In genomic region chr6:13328076-13328874, GRCh38 we compare ENCODE assay signal across 8 cellular contexts. TPM values are rescaled to one million over a fixed set of nuclear protein-coding genes. Genes with fewer than 3 reads are reported as not detected.
DNase-seq lines count a peak whose midpoint lies in the region; ATAC-seq and TF ChIP-seq lines count a peak whose summit lies in the region.

Gene TBC1D7 (minus strand): TSS chr6:13328537. CDS start chr6:13326898, 1,639 bp downstream.

- CTCF ChIA-PET in activated CD4-positive, alpha-beta memory T cell treated with anti-CD3 and anti-CD28 coated beads for 36 hours (lab: Charles Lee): interaction anchor here (0.9 to 5.7 kb wide), 16 partner anchors 10 to 417 kb away, joined by 3 to 54 read pairs (median 3); partner anchors contain the start of genes NOL7 and SIRT5

- no peaks in the 10 kb centered on the region for H3K9me3 Mint-ChIP-seq in CD4-positive, CD25-positive, alpha-beta regulatory T cell
- H3K9me3 Mint-ChIP-seq in activated CD4-positive, alpha-beta memory T cell treated with anti-CD3 and anti-CD28 coated beads for 36 hours: no peaks in the 10 kb centered on the region

- peak; percentile 86 to 88 for ATAC-seq in CD4-positive, CD25-positive, alpha-beta regulatory T cell (ENCODE audit: low read depth in 2 of 2)
- ATAC-seq in GM19397 (IDR thresholded peaks at IDR 0.05; ENCODE audit: unreplicated experiment) (peak; percentile 96), HG03565 (IDR thresholded peaks at IDR 0.05; ENCODE audit: unreplicated experiment) (peak; percentile 76)

- POLR2A ChIA-PET in activated CD4-positive, alpha-beta memory T cell treated with anti-CD3 and anti-CD28 coated beads for 36 hours (lab: Charles Lee): interaction anchor here (0.6 to 3.9 kb wide), 12 partner anchors 11 to 287 kb away, joined by 3 to 39 read pairs (median 5); partner anchors contain the start of genes NOL7 and SIRT5

- peaks cover 15 to 38% (median 24%) of the 10 kb centered on the region in 4 donors for H3K4me1 Mint-ChIP-seq in CD4-positive, CD25-positive, alpha-beta regulatory T cell
- peaks cover 20% of the 10 kb centered on the region for H3K4me1 Mint-ChIP-seq in activated CD4-positive, alpha-beta memory T cell treated with anti-CD3 and anti-CD28 coated beads for 36 hours (ENCODE audit: low read depth)

- H3K4me1 ChIP-seq in CD4-positive, CD25-positive, alpha-beta regulatory T cell (ENCODE audit: control insufficient read depth, insufficient read depth, low read length, poor library complexity, severe bottlenecking): peaks cover 19% of the 10 kb centered on the region

- no peaks in the 10 kb centered on the region for H3K27me3 ChIP-seq in CD4-positive, CD25-positive, alpha-beta regulatory T cell (ENCODE audit: control insufficient read depth, insufficient read depth, low read length)
- H3K27me3 ChIP-seq in dorsolateral prefrontal cortex: no peaks in the 10 kb centered on the region

- TF ChIP-seq POLR2A in lower leg skin (IDR thresholded peaks at IDR 0.05): peak in 1 of 2 donors; percentile 42

- no peaks in the 10 kb centered on the region for H3K9me3 ChIP-seq in CD4-positive, CD25-positive, alpha-beta regulatory T cell (ENCODE audit: control insufficient read depth in 2 of 2, low read length in 2 of 2)

- peak within 1 kb of the TSS; percentile 95 to 98 (median 96) for H3K4me3 Mint-ChIP-seq in CD4-positive, CD25-positive, alpha-beta regulatory T cell
- H3K4me3 Mint-ChIP-seq in activated CD4-positive, alpha-beta memory T cell treated with anti-CD3 and anti-CD28 coated beads for 36 hours: peak within 1 kb of the TSS; percentile 90

- H3K27me3 Mint-ChIP-seq in CD4-positive, CD25-positive, alpha-beta regulatory T cell: peaks cover 4% of the 10 kb centered on the region
- H3K27me3 Mint-ChIP-seq in activated CD4-positive, alpha-beta memory T cell treated with anti-CD3 and anti-CD28 coated beads for 36 hours: no peaks in the 10 kb centered on the region

- H3K27ac Mint-ChIP-seq in CD4-positive, CD25-positive, alpha-beta regulatory T cell: peak within 1 kb of the TSS; percentile 96 to 98 (median 97)
- peak within 1 kb of the TSS; percentile 90 for H3K27ac Mint-ChIP-seq in activated CD4-positive, alpha-beta memory T cell treated with anti-CD3 and anti-CD28 coated beads for 36 hours

- intact Hi-C loops in activated CD4-positive, alpha-beta memory T cell treated with anti-CD3 and anti-CD28 coated beads for 36 hours (cut with micrococcal nuclease): loop anchor here (1.0 to 5.0 kb wide), 5 partner anchors 25 to 417 kb away; no protein-coding TSS in a partner anchor
- intact Hi-C loops in dorsolateral prefrontal cortex (cut with DNase I) (loop anchor here in 1 of 2 donors (2.0 kb wide), 1 partner anchor 25 kb away; no protein-coding TSS in a partner anchor), lower leg skin (cut with DNase I; ENCODE audit: low total_unique reads) (no loop called here)

- WGBS in lower leg skin, 2 donors: 0% methylated on average over 35 to 63 of the region's 63 CpGs

- H3K36me3 ChIP-seq in CD4-positive, CD25-positive, alpha-beta regulatory T cell (ENCODE audit: control insufficient read depth, insufficient read depth, low read length): peaks cover 18% of the 10 kb centered on the region

- peak; percentile 90 to 94 (median 94) for DNase-seq in CD4-positive, CD25-positive, alpha-beta regulatory T cell
- peak; percentile 86 for DNase-seq in NCI-H774 (lab: John Stamatoyannopoulos, UW)
- DNase-seq in activated CD4-positive, alpha-beta memory T cell treated with anti-CD3 and anti-CD28 coated beads for 36 hours: peak; percentile 96
- DNase-seq in dorsolateral prefrontal cortex: peak; percentile 84 to 95 (median 90)
- DNase-seq in lower leg skin (ENCODE audit: low spot score in 2 of 2): peak; percentile 91 to 99
- peak; percentile 87 to 90 for DNase-seq in stimulated activated CD4-positive, alpha-beta T cell treated with anti-CD3 and anti-CD28 coated beads, Interleukin-4, amount 100 ng/mL, for 48 hours (ENCODE audit: low read depth in 2 of 2)

- peak within 1 kb of the TSS; percentile 83 for H3K27ac ChIP-seq in CD4-positive, CD25-positive, alpha-beta regulatory T cell (ENCODE audit: insufficient read depth, low read length, poor library complexity, severe bottlenecking)
- peak within 1 kb of the TSS; percentile 36 to 97 (median 87) for H3K27ac ChIP-seq in dorsolateral prefrontal cortex

- peak within 1 kb of the TSS; percentile 98 for H3K4me3 ChIP-seq in CD4-positive, CD25-positive, alpha-beta regulatory T cell (ENCODE audit: low read depth, low read length)
- H3K4me3 ChIP-seq in dorsolateral prefrontal cortex: peak within 1 kb of the TSS; percentile 62 to 98 (median 89)
- H3K4me3 ChIP-seq in lower leg skin (ENCODE audit: low read depth, poor library complexity, severe bottlenecking): peak within 1 kb of the TSS; percentile 80

- TF ChIP-seq CTCF in dorsolateral prefrontal cortex (IDR thresholded peaks at IDR 0.05 in 54 of 56, conservative IDR thresholded peaks at IDR 0.05 in 2 of 56; ENCODE audit: low read depth in 1 of 56, partially characterized antibody in 56 of 56) (peak in 39 of 56 donors; percentile 0 to 67 (median 28)), lower leg skin (IDR thresholded peaks at IDR 0.05) (no peak)

- peaks cover 23% of the 10 kb centered on the region for H3K36me3 Mint-ChIP-seq in CD4-positive, CD25-positive, alpha-beta regulatory T cell
- peaks cover 11% of the 10 kb centered on the region for H3K36me3 Mint-ChIP-seq in activated CD4-positive, alpha-beta memory T cell treated with anti-CD3 and anti-CD28 coated beads for 36 hours

RNA-seq across cellular contexts. Expression of gene TBC1D7, which starts in this region (rescaled TPM):
- 16.2 TPM for total RNA-seq in CD4-positive, CD25-positive, alpha-beta regulatory T cell
- polyA plus RNA-seq in CD4-positive, CD25-positive, alpha-beta regulatory T cell: 10 to 100 TPM; 18.7 to 31.3 (median 22.5) TPM
- total RNA-seq in activated CD4-positive, alpha-beta memory T cell treated with anti-CD3 and anti-CD28 coated beads for 36 hours: 10 to 100 TPM; 20.6 to 21.7 TPM
- total RNA-seq in dorsolateral prefrontal cortex: 10 to 100 TPM; 18.2 to 52.1 (median 27.5) TPM
- 10 to 100 TPM in 3 of 4 donors, 1 to 10 TPM in 1; 8.2 to 15.7 (median 14.3) TPM for total RNA-seq in lower leg skin

Comparison
In these comparisons a context has a peak if more than half of its experiments do, and no peak if none do; other contexts are left out.
1. Peak in every context shown above with its lines: DNase-seq, ATAC-seq, H3K4me3 ChIP-seq and H3K27ac ChIP-seq.
2. CTCF ChIP-seq: peak in dorsolateral prefrontal cortex (39 of 56); none in lower leg skin (0 of 3).